Comparison of ENCODE assay signal across 8 cellular contexts in genomic region chr3:96813134-96813819, GRCh38. TPM values are rescaled to one million over a fixed set of nuclear protein-coding genes. Genes with fewer than 3 reads are reported as not detected.
DNase-seq lines count a peak whose midpoint lies in the region; ATAC-seq, FAIRE-seq and TF ChIP-seq lines count a peak whose summit lies in the region.

No MANE protein-coding gene starts in this region.

- H3K27ac ChIP-seq in endothelial cell of umbilical vein (ENCODE audit: insufficient read depth, low read depth, low read length) (no peak overlapping the region), mesendoderm (ENCODE audit: low read depth, low read length) (no peak overlapping the region)

- peak; percentile 99 for ATAC-seq in HG02642 (IDR thresholded peaks at IDR 0.05; ENCODE audit: poor library complexity, unreplicated experiment)
- ATAC-seq in WTC11: peak; percentile 91
- peak; percentile 83 for ATAC-seq in stimulated activated effector memory CD8-positive, alpha-beta T cell treated with anti-CD3 and anti-CD28 coated beads, Interleukin-12 subunit alpha, Interleukin-12 subunit beta, amount 100 ng/mL, for 72 hours

- dilution Hi-C loops in endothelial cell of umbilical vein (cut with MboI; ENCODE audit: extremely low pct_ligation_motif_present, low sequenced_read_pairs): no loop called here

- H3K4me3 ChIP-seq in endothelial cell of umbilical vein (replicated peaks in 1 of 3; ENCODE audit: insufficient read depth in 1 of 3, low read depth in 1 of 3, low read length in 3 of 3) (peak overlapping the region in 2 of 3 experiments; percentile 39 to 44), mesendoderm (ENCODE audit: low read length) (peak overlapping the region; percentile 44)

- intact Hi-C loops in endothelial cell of umbilical vein (cut with micrococcal nuclease): loop anchor here (1.0 to 10.0 kb wide), 2 partner anchors 482 to 788 kb away; no protein-coding TSS in a partner anchor

- no peak overlapping the region for H2BK5ac ChIP-seq in mesendoderm (ENCODE audit: low read length)

- no peak overlapping the region for H3K9ac ChIP-seq in endothelial cell of umbilical vein (replicated peaks; ENCODE audit: extremely low read depth, insufficient read depth, low read length)
- peak overlapping the region; percentile 66 for H3K9ac ChIP-seq in mesendoderm (ENCODE audit: low read length)

- no peaks in the 10 kb centered on the region for H3K36me3 ChIP-seq in endothelial cell of umbilical vein (ENCODE audit: control insufficient read depth in 2 of 2, extremely low read depth in 1 of 2, insufficient read depth in 2 of 2, low read length in 2 of 2)
- H3K36me3 ChIP-seq in mesendoderm (ENCODE audit: control insufficient read depth, insufficient read depth, low read length): no peaks in the 10 kb centered on the region

- H3K9me1 ChIP-seq in endothelial cell of umbilical vein (replicated peaks; ENCODE audit: control insufficient read depth, extremely low read depth, insufficient read depth, low read length): no peaks in the 10 kb centered on the region

- H3K18ac ChIP-seq in mesendoderm (ENCODE audit: low read length): no peak overlapping the region

- H2BK15ac ChIP-seq in mesendoderm (replicated peaks; ENCODE audit: low read depth): no peak overlapping the region

- H2AFZ ChIP-seq in endothelial cell of umbilical vein (ENCODE audit: low read depth, low read length): peak overlapping the region; percentile 69

- no peak overlapping the region for H3K4ac ChIP-seq in mesendoderm (ENCODE audit: low read depth, low read length)

- peak overlapping the region; percentile 92 for H3K56ac ChIP-seq in mesendoderm (ENCODE audit: low read length)

- no CpG with 5 or more reads among the region's 79 CpGs for WGBS in mesendoderm (ENCODE audit: extremely low coverage, insufficient coverage, low lambda C conversion rate)

- peaks cover 17 to 33% of the 10 kb centered on the region in 2 experiments for H3K27me3 ChIP-seq in endothelial cell of umbilical vein (ENCODE audit: control insufficient read depth in 2 of 2, insufficient read depth in 2 of 2, low read length in 2 of 2)
- peaks cover 4% of the 10 kb centered on the region for H3K27me3 ChIP-seq in mesendoderm (ENCODE audit: insufficient read depth, low read length, poor library complexity)

- DNase-seq in activated T-cell treated with anti-CD3 and anti-CD28 coated beads for 48 hours (ENCODE audit: low read depth) (peak; percentile 68), NCI-H1105 treated with DMSO at 0.1 percent for 48 hours (lab: John Stamatoyannopoulos, UW) (peak; percentile 85), WTC11 (ENCODE audit: low spot score) (peak; percentile 90), endothelial cell of umbilical vein (ENCODE audit: low read depth, low spot score) (peak; percentile 59), mesendoderm (peak; percentile 92)
- no peak for DNase-seq in activated T-cell treated with anti-CD3 and anti-CD28 coated beads, Interleukin-2, amount 50 U/mL, for 1 hour
- DNase-seq in stimulated activated effector memory CD8-positive, alpha-beta T cell treated with anti-CD3 and anti-CD28 coated beads, Interleukin-12 subunit alpha, Interleukin-12 subunit beta, amount 100 ng/mL, for 72 hours (ENCODE audit: low spot score in 2 of 2): peak in 1 of 2 donors; percentile 60

- TF ChIP-seq POLR2A in endothelial cell of umbilical vein (IDR thresholded peaks at IDR 0.05; ENCODE audit: low read depth, low read length): no peak

- POLR2A ChIA-PET in WTC11 (lab: Charles Lee) (interaction anchor here (0.6 kb wide), 1 partner anchor 1709 kb away, joined by 4 read pairs; no protein-coding TSS in a partner anchor), endothelial cell of umbilical vein (lab: Charles Lee) (no interaction called here)

- H3K4me2 ChIP-seq in endothelial cell of umbilical vein (ENCODE audit: insufficient read depth, low read length) (peak overlapping the region; percentile 74), mesendoderm (ENCODE audit: low read length) (peak overlapping the region; percentile 88)

- no peak overlapping the region for H4K8ac ChIP-seq in mesendoderm (ENCODE audit: low read depth, low read length)

- TF ChIP-seq CTCF in WTC11 (IDR thresholded peaks at IDR 0.05) (peak; percentile 37; the same call in 1 of the 2 replicates), endothelial cell of umbilical vein (IDR thresholded peaks at IDR 0.05; ENCODE audit: extremely low read depth in 1 of 2, insufficient read depth in 1 of 2, low read depth in 1 of 2, low read length in 2 of 2) (peak; percentile 58 to 63)

- no peaks in the 10 kb centered on the region for H3K9me3 Mint-ChIP-seq in WTC11
- no peaks in the 10 kb centered on the region for H3K9me3 Mint-ChIP-seq in stimulated activated effector memory CD8-positive, alpha-beta T cell treated with anti-CD3 and anti-CD28 coated beads, Interleukin-12 subunit alpha, Interleukin-12 subunit beta, amount 100 ng/mL, for 72 hours

- H3K4me1 ChIP-seq in endothelial cell of umbilical vein (ENCODE audit: control insufficient read depth, extremely low read depth, insufficient read depth, low read length): peaks cover 7% of the 10 kb centered on the region
- no peaks in the 10 kb centered on the region for H3K4me1 ChIP-seq in mesendoderm (ENCODE audit: control insufficient read depth, low read depth, low read length)

- peak overlapping the region; percentile 77 for H3K4me3 Mint-ChIP-seq in WTC11
- H3K4me3 Mint-ChIP-seq in stimulated activated effector memory CD8-positive, alpha-beta T cell treated with anti-CD3 and anti-CD28 coated beads, Interleukin-12 subunit alpha, Interleukin-12 subunit beta, amount 100 ng/mL, for 72 hours: peak overlapping the region; percentile 40

- BruUV-seq in endothelial cell of umbilical vein (replicated peaks; lab: Mats Ljungman, UMichigan): no TSS peak

- no peak overlapping the region for H4K5ac ChIP-seq in mesendoderm (ENCODE audit: low read length)

- no peaks in the 10 kb centered on the region for H3K79me1 ChIP-seq in mesendoderm (ENCODE audit: low read length)

- no peaks in the 10 kb centered on the region for H3K9me3 ChIP-seq in endothelial cell of umbilical vein (replicated peaks; ENCODE audit: control insufficient read depth, insufficient read depth, low read length)

- H4K20me1 ChIP-seq in endothelial cell of umbilical vein (replicated peaks; ENCODE audit: control insufficient read depth, extremely low read depth, insufficient read depth, low read length): no peaks in the 10 kb centered on the region

- H3K79me2 ChIP-seq in endothelial cell of umbilical vein (ENCODE audit: control insufficient read depth, insufficient read depth, low read length): no peaks in the 10 kb centered on the region
- no peaks in the 10 kb centered on the region for H3K79me2 ChIP-seq in mesendoderm (ENCODE audit: control insufficient read depth, insufficient read depth, low read length)

- no peak overlapping the region for H2BK120ac ChIP-seq in mesendoderm (ENCODE audit: low read depth, low read length)

- no peak overlapping the region for H3K27ac Mint-ChIP-seq in WTC11
- H3K27ac Mint-ChIP-seq in stimulated activated effector memory CD8-positive, alpha-beta T cell treated with anti-CD3 and anti-CD28 coated beads, Interleukin-12 subunit alpha, Interleukin-12 subunit beta, amount 100 ng/mL, for 72 hours: no peak overlapping the region

- H3K4me1 Mint-ChIP-seq in WTC11: peaks cover 16% of the 10 kb centered on the region
- peaks cover 6% of the 10 kb centered on the region for H3K4me1 Mint-ChIP-seq in stimulated activated effector memory CD8-positive, alpha-beta T cell treated with anti-CD3 and anti-CD28 coated beads, Interleukin-12 subunit alpha, Interleukin-12 subunit beta, amount 100 ng/mL, for 72 hours

- H2AK5ac ChIP-seq in mesendoderm (ENCODE audit: low read length): no peak overlapping the region

- no peaks in the 10 kb centered on the region for H3K36me3 Mint-ChIP-seq in WTC11
- H3K36me3 Mint-ChIP-seq in stimulated activated effector memory CD8-positive, alpha-beta T cell treated with anti-CD3 and anti-CD28 coated beads, Interleukin-12 subunit alpha, Interleukin-12 subunit beta, amount 100 ng/mL, for 72 hours: no peaks in the 10 kb centered on the region

- peak overlapping the region; percentile 18 for H3K23ac ChIP-seq in mesendoderm (ENCODE audit: low read length)

- peak; percentile 62 for FAIRE-seq in endothelial cell of umbilical vein (lab: Jason Lieb, UNC)

- H3K27me3 Mint-ChIP-seq in WTC11 (ENCODE audit: low read depth): peaks cover 39% of the 10 kb centered on the region

- CTCF ChIA-PET in WTC11 (lab: Charles Lee) (no interaction called here), endothelial cell of umbilical vein (lab: Charles Lee) (interaction anchor here (1.1 to 1.8 kb wide), 3 partner anchors 480 to 951 kb away, joined by 3 to 11 read pairs (median 7); partner anchors contain the start of gene ARL6)

TF ChIP-seq in WTC11, 78 proteins besides CTCF, POLR2A, EP300 and RAD21 (continues in another document):
- TF ChIP-seq TP53 (CRISPR knock-in tag; IDR thresholded peaks at IDR 0.05) (no peak), KAT7 (CRISPR knock-in tag; IDR thresholded peaks at IDR 0.05; ENCODE audit: borderline replicate concordance) (peak; percentile 87)

TF ChIP-seq in endothelial cell of umbilical vein, 7 proteins besides CTCF, POLR2A, EP300 and RAD21:
- TF ChIP-seq MYC (IDR thresholded peaks at IDR 0.05; ENCODE audit: low read depth, low read length): no peak
- peak; percentile 64 for TF ChIP-seq EZH2 (IDR thresholded peaks at IDR 0.05; ENCODE audit: borderline replicate concordance, low read depth, low read length, severe bottlenecking)
TF ChIP-seq in endothelial cell of umbilical vein: peak in this region for 1.

RNA-seq across cellular contexts. Expression of gene EPHA6, which starts 1.1 kb away (rescaled TPM):
- total RNA-seq in WTC11 (2021) (2.1 to 3.5 TPM (median 3.3 TPM) in 3 replicates), endothelial cell of umbilical vein (0.28 TPM in 1 of 2 replicates, not detected in the other)
- not detected in 2 replicates for polyA plus RNA-seq in endothelial cell of umbilical vein
- 0.06 TPM in 1 of 2 replicates, not detected in the other for polyA plus RNA-seq in endothelial cell of umbilical vein (2011; cell fraction: cytosol; rRNA removed)
- not detected in 2 replicates for polyA plus RNA-seq in endothelial cell of umbilical vein (2011; cell fraction: nucleus; rRNA removed)
- not detected in 2 replicates for polyA plus RNA-seq in endothelial cell of umbilical vein (2012)
- not detected in 2 replicates for polyA minus RNA-seq in endothelial cell of umbilical vein
- 0.61 TPM for polyA minus RNA-seq in endothelial cell of umbilical vein (2011; cell fraction: cytosol; rRNA and poly(A)+ RNA removed)
- polyA minus RNA-seq in endothelial cell of umbilical vein (2011; cell fraction: nucleus; rRNA and poly(A)+ RNA removed): 0.24 and 0.38 TPM in 2 replicates
- polyA plus RNA-seq in mesendoderm (2013, experiment 1 of 2): 1.3 TPM
- polyA plus RNA-seq in mesendoderm (2013, experiment 2 of 2): 1.1 TPM
